In genomic region chr3:71022552-71023335, GRCh38 we compare ENCODE assay signal across 8 cellular contexts.
DNase-seq lines count a peak whose midpoint lies in the region; ATAC-seq and TF ChIP-seq lines count a peak whose summit lies in the region.

No MANE protein-coding gene starts in this region.

- no peaks in the 10 kb centered on the region for H3K27me3 ChIP-seq in fibroblast of lung (ENCODE audit: control insufficient read depth, insufficient read depth, low read length)

- peaks cover 81% of the 10 kb centered on the region for H3K79me2 ChIP-seq in fibroblast of lung (ENCODE audit: control insufficient read depth, insufficient read depth, low read length)

- H3K4me2 ChIP-seq in fibroblast of lung (ENCODE audit: extremely low read depth, insufficient read depth, low read length): no peak overlapping the region

- no peak overlapping the region for H3K4me3 ChIP-seq in SK-N-MC
- H3K4me3 ChIP-seq in fibroblast of lung (replicated peaks in 1 of 4; ENCODE audit: control extremely low read depth in 1 of 4, insufficient read depth in 1 of 4, low read depth in 3 of 4, low read length in 4 of 4): no peak overlapping the region

- peak; percentile 6 to 25 for TF ChIP-seq CTCF in fibroblast of lung (conservative IDR thresholded peaks at IDR 0.05 in 1 of 2, IDR thresholded peaks at IDR 0.05 in 1 of 2; ENCODE audit: low read depth in 1 of 2, low read length in 2 of 2)

- H3K27ac ChIP-seq in SK-N-MC: peak overlapping the region; percentile 31; the same call in 1 of the 2 replicates
- H3K27ac ChIP-seq in fibroblast of lung (ENCODE audit: insufficient read depth, low read length): no peak overlapping the region

- no peaks in the 10 kb centered on the region for H4K20me1 ChIP-seq in fibroblast of lung (ENCODE audit: control insufficient read depth, extremely low read depth, insufficient read depth, low read length)

- H3K9me3 ChIP-seq in SK-N-MC (ENCODE audit: low read depth, low read length) (no peaks in the 10 kb centered on the region), fibroblast of lung (ENCODE audit: control insufficient read depth, insufficient read depth, low read depth, low read length) (no peaks in the 10 kb centered on the region)

- H3K4me1 ChIP-seq in fibroblast of lung (ENCODE audit: control insufficient read depth, extremely low read depth, insufficient read depth, low read length): no peaks in the 10 kb centered on the region

- ATAC-seq in GM21717 (IDR thresholded peaks at IDR 0.05; ENCODE audit: unreplicated experiment): no peak

- no peak overlapping the region for H3K9ac ChIP-seq in SK-N-MC (ENCODE audit: insufficient read length)
- no peak overlapping the region for H3K9ac ChIP-seq in fibroblast of lung (ENCODE audit: insufficient read depth, low read length)

- peak; percentile 21 for DNase-seq in DMS 273 (lab: John Stamatoyannopoulos, UW; ENCODE audit: unreplicated experiment)
- DNase-seq in DMS 273 treated with DMSO at 0.1 percent for 48 hours (lab: John Stamatoyannopoulos, UW): no peak
- no peak for DNase-seq in SK-N-MC (ENCODE audit: low read depth, low spot score)
- peak; percentile 26 to 29 for DNase-seq in fibroblast of lung (ENCODE audit: low read depth in 2 of 2)
- DNase-seq in putamen (ENCODE audit: low spot score): peak; percentile 71
- no peak for DNase-seq in germinal center (ENCODE audit: low spot score)
- DNase-seq in activated CD4-positive, alpha-beta T cell treated with anti-CD3 and anti-CD28 coated beads for 4 hours: no peak

- H2AFZ ChIP-seq in fibroblast of lung (ENCODE audit: low read length): no peak overlapping the region

- H3K36me3 ChIP-seq in SK-N-MC (ENCODE audit: insufficient read depth, low read length): no peaks in the 10 kb centered on the region; the same call in 1 of the 2 replicates
- H3K36me3 ChIP-seq in fibroblast of lung (ENCODE audit: control insufficient read depth, insufficient read depth, low read length): peaks cover 4% of the 10 kb centered on the region

Comparison
In these comparisons a context has a peak if more than half of its experiments do, and no peak if none do; other contexts are left out.
1. DNase-seq: peak in DMS 273 (single experiment), fibroblast of lung (2 of 2) and putamen (single experiment); none in DMS 273 treated with DMSO at 0.1 percent for 48 hours (single experiment), SK-N-MC (single experiment), germinal center (single experiment) and activated CD4-positive, alpha-beta T cell treated with anti-CD3 and anti-CD28 coated beads for 4 hours (0 of 2).